Comparison of ENCODE assay signal across 8 cellular contexts in genomic region chr22:27801197-27801615, GRCh38. TPM values are rescaled to one million over a fixed set of nuclear protein-coding genes. Genes with fewer than 3 reads are reported as not detected.
DNase-seq lines count a peak whose midpoint lies in the region; ATAC-seq, FAIRE-seq and TF ChIP-seq lines count a peak whose summit lies in the region.

No MANE protein-coding gene starts in this region.

- peak; percentile 53 for ATAC-seq in left lobe of liver
- no peak for ATAC-seq in GM19452 (IDR thresholded peaks at IDR 0.05; ENCODE audit: unreplicated experiment)
- no peak for ATAC-seq in HG03196 (IDR thresholded peaks at IDR 0.05; ENCODE audit: unreplicated experiment)

- peak; percentile 62 for DNase-seq in GM13976 (ENCODE audit: low spot score)
- peak; percentile 29 for DNase-seq in SK-MEL-5 (ENCODE audit: low read depth, low spot score)
- DNase-seq in bronchial epithelial cell (ENCODE audit: low read depth) = no peak
- DNase-seq in left lobe of liver (ENCODE audit: low spot score) = no peak
- peak; percentile 4 for DNase-seq in stimulated activated CD8-positive, alpha-beta memory T cell treated with anti-CD3 and anti-CD28 coated beads, Interleukin-15, amount 100 ng/mL, for 24 hours (ENCODE audit: low read depth)
- no peak for DNase-seq in SK-N-DZ (ENCODE audit: low spot score)

- peaks cover 4% of the 10 kb centered on the region for H3K36me3 ChIP-seq in bronchial epithelial cell (ENCODE audit: control insufficient read depth, insufficient read depth, low read length)

- no peaks in the 10 kb centered on the region for H3K27me3 ChIP-seq in bronchial epithelial cell (ENCODE audit: control insufficient read depth, insufficient read depth, low read length)

- no peak for TF ChIP-seq CTCF in GM13976 (IDR thresholded peaks at IDR 0.05; ENCODE audit: borderline replicate concordance, control extremely low read depth, extremely low read depth, insufficient read depth, missing control alignments)
- TF ChIP-seq CTCF in bronchial epithelial cell (IDR thresholded peaks at IDR 0.05; ENCODE audit: insufficient read depth, low read length, severe bottlenecking) = peak; percentile 23

- H3K4me3 ChIP-seq in bronchial epithelial cell (ENCODE audit: low read depth, low read length) = peak overlapping the region; percentile 87

- in situ Hi-C loops in GM13976 (cut with MboI; ENCODE audit: low sequenced_read_pairs, unreplicated experiment) (no loop called here), SK-MEL-5 (cut with HindIII; ENCODE audit: low pct_unique_long_range_greater_than_20kb, low sequenced_read_pairs) (no loop called here)

- no peak for FAIRE-seq in bronchial epithelial cell (lab: Jason Lieb, UNC)

RNA-seq across cellular contexts. Expression of gene MN1, which starts 0.3 kb away (rescaled TPM):
- total RNA-seq in SK-MEL-5 (2014; rRNA removed; shearing (Covaris generic)) = 0.16 and 0.24 TPM in 2 replicates
- 0.75 and 0.85 TPM in 2 replicates for polyA plus RNA-seq in SK-MEL-5 (2015; cell fraction: cytosol; rRNA removed)
- polyA plus RNA-seq in SK-MEL-5 (2015; cell fraction: nucleus; rRNA removed) = 0.43 and 0.58 TPM in 2 replicates
- 1.3 and 2.0 TPM in 2 replicates for total RNA-seq in bronchial epithelial cell
- total RNA-seq in left lobe of liver = 1.2 TPM
- polyA plus RNA-seq in SK-N-DZ (2014; cell fraction: cytosol; rRNA removed) = not detected in 2 replicates
- polyA plus RNA-seq in SK-N-DZ (2014; cell fraction: nucleus; rRNA removed) = 0.01 TPM in 1 of 2 replicates, not detected in the other

Comparison
In these comparisons a context has a peak if more than half of its experiments do, and no peak if none do; other contexts are left out.
1. DNase-seq: peak in GM13976 (single experiment), SK-MEL-5 (single experiment) and stimulated activated CD8-positive, alpha-beta memory T cell treated with anti-CD3 and anti-CD28 coated beads, Interleukin-15, amount 100 ng/mL, for 24 hours (single experiment); none in bronchial epithelial cell (single experiment), left lobe of liver (single experiment) and SK-N-DZ (single experiment).